Comparison of ENCODE assay signal across 7 cellular contexts in the genomic region with DNA sequence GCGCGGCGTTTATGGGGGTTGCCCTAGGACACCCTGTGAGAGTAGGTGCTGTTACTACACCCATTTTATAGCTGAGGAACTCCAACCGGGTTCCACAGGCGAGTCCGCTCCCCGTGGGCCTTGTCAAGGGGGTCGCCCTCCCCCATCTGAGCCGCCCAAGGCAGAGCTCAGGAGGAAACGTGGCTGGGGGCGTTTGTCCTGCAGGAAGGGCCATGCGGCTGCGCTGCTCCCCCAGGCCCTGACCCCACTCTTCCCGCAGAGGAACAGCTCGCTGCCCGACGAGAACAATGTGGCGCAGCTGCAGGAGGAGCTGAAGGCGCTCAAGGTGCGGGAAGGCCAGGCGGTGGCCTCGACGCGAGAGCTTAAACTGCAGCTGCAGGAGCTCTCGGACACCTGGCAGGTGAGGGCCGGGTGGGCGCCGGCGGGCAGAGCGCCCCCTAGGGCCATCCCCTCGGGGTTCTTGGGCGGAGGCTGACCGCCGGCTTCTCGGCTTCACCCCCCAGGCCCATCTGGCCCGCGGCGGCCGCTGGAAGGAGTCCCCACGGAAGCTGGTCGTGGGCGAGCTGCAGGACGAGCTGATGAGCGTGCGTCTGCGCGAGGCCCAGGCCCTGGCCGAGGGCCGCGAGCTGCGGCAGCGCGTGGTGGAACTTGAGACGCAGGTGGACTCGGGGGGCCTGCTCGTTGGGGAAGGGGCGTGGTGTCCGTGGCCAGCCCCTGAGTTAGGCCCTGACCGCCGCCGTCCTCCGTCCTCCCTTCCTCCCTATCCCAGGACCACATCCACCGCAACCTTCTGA. TPM values are rescaled to one million over a fixed set of nuclear protein-coding genes. Genes with fewer than 3 reads are reported as not detected.
A peak's percentile ranks its signal among the peaks of the same experiment; 100 is the strongest.
DNase-seq lines count a peak whose midpoint lies in the region; ATAC-seq and TF ChIP-seq lines count a peak whose summit lies in the region.

No MANE protein-coding gene starts in this region.

- H3K4me3 ChIP-seq in esophagus squamous epithelium (peak overlapping the region; percentile 15 to 61 (median 37)), retinal pigment epithelial cell (ENCODE audit: low read length) (peak overlapping the region; percentile 41)

- DNase-seq in esophagus squamous epithelium (lab: John Stamatoyannopoulos, UW): no peak
- DNase-seq in retinal pigment epithelial cell (ENCODE audit: low read depth): no peak
- DNase-seq in NCI-H2227 treated with DMSO at 0.1 percent for 48 hours (lab: John Stamatoyannopoulos, UW): no peak
- no peak for DNase-seq in NCI-H446 treated with DMSO at 0.1 percent for 48 hours (lab: John Stamatoyannopoulos, UW)
- no peak for DNase-seq in T1000 (lab: John Stamatoyannopoulos, UW)

- no peak overlapping the region for H3K27ac ChIP-seq in esophagus squamous epithelium

- intact Hi-C loops in esophagus squamous epithelium (cut with DNase I): no loop called here

- H3K4me1 ChIP-seq in esophagus squamous epithelium: peaks cover 13 to 62% (median 16%) of the 10 kb centered on the region in 3 donors

- peak; percentile 27 for ATAC-seq in SK-N-SH treated with all-trans-retinoic acid at 6 μM for 48 hours

- no peak for TF ChIP-seq POLR2A in esophagus squamous epithelium (IDR thresholded peaks at IDR 0.05)

- no peaks in the 10 kb centered on the region for H3K9me3 ChIP-seq in esophagus squamous epithelium

- peaks cover 0 to 97% (median 0%) of the 10 kb centered on the region in 4 donors for H3K27me3 ChIP-seq in esophagus squamous epithelium

- H3K36me3 ChIP-seq in esophagus squamous epithelium: peaks cover 0 to 25% (median 0%) of the 10 kb centered on the region in 3 donors

- TF ChIP-seq CTCF in GM12873 (IDR thresholded peaks at IDR 0.05; ENCODE audit: insufficient read depth, low read depth, low read length, missing control alignments): peak; percentile 14
- TF ChIP-seq CTCF in esophagus squamous epithelium (IDR thresholded peaks at IDR 0.05): no peak
- peak; percentile 27 for TF ChIP-seq CTCF in retinal pigment epithelial cell (conservative IDR thresholded peaks at IDR 0.05; ENCODE audit: low read depth, low read length)

- 76 to 80% methylated on average over 4 to 7 of the region's 63 CpGs for WGBS in esophagus squamous epithelium, 2 donors

TF ChIP-seq in SK-N-SH treated with all-trans-retinoic acid at 6 μM for 48 hours, 23 proteins besides CTCF, POLR2A, EP300 and RAD21:
- no peak for TF ChIP-seq BACH2 (CRISPR knock-in tag; IDR thresholded peaks at IDR 0.05; ENCODE audit: borderline replicate concordance)
- no peak for TF ChIP-seq ZC3H10 (CRISPR knock-in tag; IDR thresholded peaks at IDR 0.05)
- no peak for TF ChIP-seq ZFP30 (CRISPR knock-in tag; IDR thresholded peaks at IDR 0.05)
- TF ChIP-seq ARNTL (CRISPR knock-in tag; IDR thresholded peaks at IDR 0.05; ENCODE audit: borderline replicate concordance, low read depth): no peak

RNA-seq across cellular contexts. Expression of gene PRR36, which starts 12.4 kb away (rescaled TPM):
- under 1 TPM in 2 of 4 donors, not detected in 2; 0.35 to 0.57 TPM for total RNA-seq in esophagus squamous epithelium

RNA-seq across cellular contexts. Expression of gene LRRC8E, which starts 26.5 kb away (rescaled TPM):
- 10 to 100 TPM in 2 of 4 donors, 1 to 10 TPM in 2; 7.6 to 17.0 (median 9.5) TPM for total RNA-seq in esophagus squamous epithelium

RNA-seq across cellular contexts. Expression of gene EVI5L, which starts 31.8 kb away (rescaled TPM):
- total RNA-seq in esophagus squamous epithelium: 10 to 100 TPM in 3 of 4 donors, 1 to 10 TPM in 1; 8.3 to 15.5 (median 11.9) TPM

RNA-seq across cellular contexts. Expression of gene MAP2K7, which starts 41.9 kb away (rescaled TPM):
- 10 to 100 TPM in 3 of 4 donors, 1 to 10 TPM in 1; 8.6 to 17.3 (median 13.8) TPM for total RNA-seq in esophagus squamous epithelium

RNA-seq across cellular contexts. Expression of gene TGFBR3L, which starts 52.8 kb away (rescaled TPM):
- not detected for total RNA-seq in esophagus squamous epithelium

Comparison
In these comparisons a context has a peak if more than half of its experiments do, and no peak if none do; other contexts are left out.
1. CTCF ChIP-seq: peak in GM12873 (single experiment) and retinal pigment epithelial cell (single experiment); none in esophagus squamous epithelium (0 of 6).